ENCODE assay signal across 15 cellular contexts in genomic region chr15:99721896-99722295, GRCh38.
"Had no signal": no experiment of that assay in that cellular context is flagged by ENCODE, and none has a peak within 500 bp of the region (broad histone marks: within the 10 kb centered on the region; RNA-seq: fewer than 3 reads in every experiment).

No MANE protein-coding gene starts in this region.

- H3K27ac ChIP-seq: adrenal gland, heart right ventricle, ovary, tibial nerve had no signal

- DNase-seq: activated B cell treated with CpG ODN at 0.5 μM for 24 hours; activated CD4-positive, alpha-beta T cell treated with anti-CD3 and anti-CD28 coated beads, Interleukin-2, amount 50 U/mL, for 4 hours; activated CD8-positive, alpha-beta memory T cell treated with anti-CD3 and anti-CD28 coated beads, Interleukin-2, amount 50 U/mL, for 4 hours; activated naive CD4-positive, alpha-beta T cell; adrenal gland; effector memory CD4-positive, alpha-beta T cell; foreskin fibroblast; heart right ventricle; ovary; retina; small intestine; T-helper 17 cell had no signal

- H3K4me3 ChIP-seq: adrenal gland, heart right ventricle, ovary, tibial nerve had no signal

- H3K27me3 Mint-ChIP-seq: activated B cell treated with CpG ODN at 0.5 μM for 24 hours, T-helper 17 cell had no signal

- H3K27ac Mint-ChIP-seq: activated B cell treated with CpG ODN at 0.5 μM for 24 hours; activated T-helper 1 cell treated with anti-CD3 and anti-CD28 coated beads, Interleukin-12 subunit alpha, Interleukin-12 subunit beta, Interleukin-2, Interleukin-4 antibody, amounts not matched to agents 30 ng/mL and 10 ng/mL and 1 ng/mL, durations not matched to agents 14 hours and 24 hours and 36 hours; T-helper 17 cell had no signal

- H3K27me3 ChIP-seq: adrenal gland, heart right ventricle, ovary, tibial nerve had no signal

- H3K9me3 Mint-ChIP-seq: activated B cell treated with CpG ODN at 0.5 μM for 24 hours; activated T-helper 1 cell treated with anti-CD3 and anti-CD28 coated beads, Interleukin-12 subunit alpha, Interleukin-12 subunit beta, Interleukin-2, Interleukin-4 antibody, amounts not matched to agents 30 ng/mL and 10 ng/mL and 1 ng/mL, durations not matched to agents 14 hours and 24 hours and 36 hours had no signal

- H3K4me1 ChIP-seq: adrenal gland had no signal

- H3K36me3 ChIP-seq: adrenal gland, ovary had no signal

- H3K4me3 Mint-ChIP-seq: activated B cell treated with CpG ODN at 0.5 μM for 24 hours; activated T-helper 1 cell treated with anti-CD3 and anti-CD28 coated beads, Interleukin-12 subunit alpha, Interleukin-12 subunit beta, Interleukin-2, Interleukin-4 antibody, amounts not matched to agents 30 ng/mL and 10 ng/mL and 1 ng/mL, durations not matched to agents 14 hours and 24 hours and 36 hours; neural crest cell; T-helper 17 cell had no signal

- H3K4me1 Mint-ChIP-seq: neural crest cell had no signal

- H3K9me3 ChIP-seq: adrenal gland, heart right ventricle, ovary, tibial nerve had no signal
